Comparison of ENCODE assay signal across 10 cellular contexts in the genomic region with DNA sequence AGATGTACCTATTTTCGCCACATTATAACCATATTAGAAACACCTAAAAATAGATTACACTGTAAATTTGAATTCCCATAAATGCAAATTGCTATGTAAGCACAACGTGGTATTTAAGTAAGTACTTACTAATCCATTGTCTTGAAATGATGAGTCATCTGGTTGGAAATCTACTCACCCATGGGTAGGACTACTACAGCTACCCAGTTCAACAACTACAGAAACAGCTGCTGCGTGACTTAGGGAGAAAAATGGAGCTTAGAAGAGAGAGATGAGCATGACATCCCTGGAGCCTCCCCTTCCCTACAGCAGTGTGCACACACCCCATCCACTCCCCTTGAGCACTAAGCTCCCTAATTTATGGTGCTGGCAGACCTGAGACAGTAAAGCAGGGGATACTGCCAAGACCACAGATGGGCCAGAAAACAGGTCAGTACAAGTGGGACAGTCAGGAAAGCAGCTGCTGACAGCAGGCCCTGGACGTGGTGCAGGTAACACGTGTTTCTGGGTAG. TPM values are rescaled to one million over a fixed set of nuclear protein-coding genes. Genes with fewer than 3 reads are reported as not detected.
DNase-seq lines count a peak whose midpoint lies in the region; ATAC-seq and TF ChIP-seq lines count a peak whose summit lies in the region.
"Had no signal": no experiment of that assay in that cellular context is flagged by ENCODE, and none has a peak within 500 bp of the region (broad histone marks: within the 10 kb centered on the region; RNA-seq: fewer than 3 reads in every experiment).

No MANE protein-coding gene starts in this region.

- intact Hi-C loops in prostate gland (cut with DNase I), result no loop called here
- intact Hi-C loops in CD8-positive, alpha-beta T cell (cut with DNase I, micrococcal nuclease), result no loop called here

- no peaks in the 10 kb centered on the region for H3K9me3 Mint-ChIP-seq in CD8-positive, alpha-beta T cell
- H3K9me3 Mint-ChIP-seq: natural killer cell treated with Interleukin-12 subunit alpha and Interleukin-12 subunit beta and Interleukin-15 and Interleukin-18, amount 100 ng/mL, for 72 hours had no signal

- in situ Hi-C loops in brain microvascular endothelial cell (cut with HindIII; ENCODE audit: low pct_ligation_motif_present, low sequenced_read_pairs), result no loop called here

- H3K27ac ChIP-seq in RWPE2 (ENCODE audit: poor library complexity, severe bottlenecking) (no peak overlapping the region), prostate gland (no peak overlapping the region), brain microvascular endothelial cell (no peak overlapping the region)
- no peak overlapping the region for H3K27ac ChIP-seq in CD8-positive, alpha-beta T cell (ENCODE audit: low read depth, low read length)
- H3K27ac ChIP-seq: 22Rv1 had no signal

- TF ChIP-seq POLR2A in prostate gland (IDR thresholded peaks at IDR 0.05), result no peak

- H3K4me3 ChIP-seq in RWPE2 (ENCODE audit: severe bottlenecking), result no peak overlapping the region
- H3K4me3 ChIP-seq in prostate gland, result no peak overlapping the region
- H3K4me3 ChIP-seq in CD8-positive, alpha-beta T cell (ENCODE audit: low read depth, low read length), result no peak overlapping the region
- no peak overlapping the region for H3K4me3 ChIP-seq in brain microvascular endothelial cell (ENCODE audit: low read depth, low read length)

- CTCF ChIA-PET in CD8-positive, alpha-beta T cell (lab: Charles Lee), result interaction anchor here (1.9 kb wide), 1 partner anchor 13 kb away, joined by 9 read pairs; no protein-coding TSS in a partner anchor

- peaks cover 1% of the 10 kb centered on the region for H3K36me3 Mint-ChIP-seq in CD8-positive, alpha-beta T cell
- H3K36me3 Mint-ChIP-seq: natural killer cell treated with Interleukin-12 subunit alpha and Interleukin-12 subunit beta and Interleukin-15 and Interleukin-18, amount 100 ng/mL, for 72 hours had no signal

- H3K9me3 ChIP-seq in RWPE2 (ENCODE audit: severe bottlenecking) (no peaks in the 10 kb centered on the region), prostate gland (no peaks in the 10 kb centered on the region)
- H3K9me3 ChIP-seq in CD8-positive, alpha-beta T cell (ENCODE audit: low read length), result no peaks in the 10 kb centered on the region

- H3K4me3 Mint-ChIP-seq in CD8-positive, alpha-beta T cell, result no peak overlapping the region
- H3K4me3 Mint-ChIP-seq: natural killer cell treated with Interleukin-12 subunit alpha and Interleukin-12 subunit beta and Interleukin-15 and Interleukin-18, amount 100 ng/mL, for 72 hours had no signal

- TF ChIP-seq CTCF in RWPE2 (IDR thresholded peaks at IDR 0.05; ENCODE audit: poor library complexity, severe bottlenecking) (no peak), prostate gland (IDR thresholded peaks at IDR 0.05) (no peak), brain microvascular endothelial cell (IDR thresholded peaks at IDR 0.05; ENCODE audit: low read depth, low read length, missing control alignments) (no peak)
- TF ChIP-seq CTCF in CD8-positive, alpha-beta T cell (IDR thresholded peaks at IDR 0.05), result no peak

- H3K27me3 ChIP-seq in RWPE2 (ENCODE audit: insufficient read depth, poor library complexity, severe bottlenecking), result no peaks in the 10 kb centered on the region
- H3K27me3 ChIP-seq in prostate gland (replicated peaks; ENCODE audit: insufficient read depth), result no peaks in the 10 kb centered on the region
- H3K27me3 ChIP-seq in CD8-positive, alpha-beta T cell (ENCODE audit: insufficient read depth, low read length), result no peaks in the 10 kb centered on the region
- no peaks in the 10 kb centered on the region for H3K27me3 ChIP-seq in brain microvascular endothelial cell (replicated peaks)

- no peaks in the 10 kb centered on the region for H3K4me1 Mint-ChIP-seq in CD8-positive, alpha-beta T cell (ENCODE audit: low read depth)

- DNase-seq in DMS153 (lab: John Stamatoyannopoulos, UW) (peak; percentile 33), DMS153 treated with DMSO at 0.1 percent for 48 hours (lab: John Stamatoyannopoulos, UW; ENCODE audit: unreplicated experiment) (no peak), RWPE2 (ENCODE audit: low spot score) (no peak), prostate gland (ENCODE audit: low spot score) (peak; percentile 71), brain microvascular endothelial cell (no peak)
- DNase-seq in CD8-positive, alpha-beta T cell, result no peak
- DNase-seq in activated naive CD4-positive, alpha-beta T cell treated with Interleukin-2 at 50 U/mL for 16 hours, result no peak

- 28% methylated on average over 5 of the region's 5 CpGs for WGBS in prostate gland

- no peaks in the 10 kb centered on the region for H3K27me3 Mint-ChIP-seq in CD8-positive, alpha-beta T cell (ENCODE audit: low read depth)

- POLR2A ChIA-PET in CD8-positive, alpha-beta T cell (lab: Charles Lee), result no interaction called here

- H3K36me3 ChIP-seq in RWPE2 (ENCODE audit: low read depth), result no peaks in the 10 kb centered on the region
- no peaks in the 10 kb centered on the region for H3K36me3 ChIP-seq in prostate gland
- no peaks in the 10 kb centered on the region for H3K36me3 ChIP-seq in CD8-positive, alpha-beta T cell (ENCODE audit: insufficient read depth, low read length)
- H3K36me3 ChIP-seq in brain microvascular endothelial cell (replicated peaks), result no peaks in the 10 kb centered on the region

- no peaks in the 10 kb centered on the region for H3K4me1 ChIP-seq in RWPE2 (ENCODE audit: insufficient read depth, poor library complexity, severe bottlenecking)
- H3K4me1 ChIP-seq in prostate gland (replicated peaks), result no peaks in the 10 kb centered on the region
- H3K4me1 ChIP-seq in CD8-positive, alpha-beta T cell (ENCODE audit: insufficient read depth, low read length), result no peaks in the 10 kb centered on the region

- ATAC-seq in HG03060 (IDR thresholded peaks at IDR 0.05; ENCODE audit: low read depth, unreplicated experiment) (peak; percentile 40), RWPE2 (ENCODE audit: low read depth) (peak; percentile 96)
- no peak for ATAC-seq in CD8-positive, alpha-beta T cell

- no peak overlapping the region for H3K27ac Mint-ChIP-seq in CD8-positive, alpha-beta T cell
- H3K27ac Mint-ChIP-seq: natural killer cell treated with Interleukin-12 subunit alpha and Interleukin-12 subunit beta and Interleukin-15 and Interleukin-18, amount 100 ng/mL, for 72 hours had no signal

RNA-seq across cellular contexts. Expression of gene RRAGD, which starts 26.9 kb away (rescaled TPM):
- 10 to 100 TPM; 19.4 to 22.7 TPM for total RNA-seq in prostate gland
- 1 to 10 TPM; 5.6 to 9.3 TPM for total RNA-seq in CD8-positive, alpha-beta T cell

RNA-seq across cellular contexts. Expression of gene UBE2J1, which starts 32.7 kb away (rescaled TPM):
- 10 to 100 TPM; 31.7 to 98.4 TPM for total RNA-seq in prostate gland
- 10 to 100 TPM; 34.1 to 37.5 TPM for total RNA-seq in CD8-positive, alpha-beta T cell

RNA-seq across cellular contexts. Expression of gene ANKRD6, which starts 47.7 kb away (rescaled TPM):
- total RNA-seq in prostate gland, result 10 to 100 TPM; 11.9 to 30.9 TPM
- total RNA-seq in CD8-positive, alpha-beta T cell, result 1 to 10 TPM; 4.3 to 5.9 TPM

Comparison
In these comparisons a context has a peak if more than half of its experiments do, and no peak if none do; other contexts are left out.
1. DNase-seq: peak in DMS153 (single experiment) and prostate gland (single experiment); none in DMS153 treated with DMSO at 0.1 percent for 48 hours (single experiment), RWPE2 (single experiment), CD8-positive, alpha-beta T cell (0 of 7), brain microvascular endothelial cell (single experiment) and activated naive CD4-positive, alpha-beta T cell treated with Interleukin-2 at 50 U/mL for 16 hours (single experiment).